Comparison of ENCODE assay signal across 8 cellular contexts in genomic region chr6:158168054-158168303, GRCh38. TPM values are rescaled to one million over a fixed set of nuclear protein-coding genes. Genes with fewer than 3 reads are reported as not detected.
DNase-seq lines count a peak whose midpoint lies in the region; ATAC-seq and TF ChIP-seq lines count a peak whose summit lies in the region.

Gene SERAC1, minus strand, starts transcription at chr6:158168262. Its CDS starts 9,899 bp downstream, at chr6:158158363.

- no peaks in the 10 kb centered on the region for H3K9me3 ChIP-seq in Peyer's patch
- no peaks in the 10 kb centered on the region for H3K9me3 ChIP-seq in esophagus (ENCODE audit: control insufficient read depth in 2 of 2, insufficient read depth in 1 of 2, low read depth in 1 of 2, low read length in 1 of 2)
- H3K9me3 ChIP-seq in parathyroid adenoma (ENCODE audit: control insufficient read depth, low read length): no peaks in the 10 kb centered on the region

- H2AFZ ChIP-seq in parathyroid adenoma: peak within 1 kb of the TSS; percentile 100

- peak within 1 kb of the TSS; percentile 94 for H3K4me2 ChIP-seq in parathyroid adenoma (ENCODE audit: low read length)

- peak within 1 kb of the TSS; percentile 83 for H3K9ac ChIP-seq in parathyroid adenoma

- H3K27ac ChIP-seq in Peyer's patch (peak within 1 kb of the TSS; percentile 93 to 99 (median 98)), esophagus (ENCODE audit: low read depth in 2 of 2, low read length in 1 of 2) (peak within 1 kb of the TSS; percentile 99), parathyroid adenoma (peak within 1 kb of the TSS; percentile 85)

- peaks cover 3% of the 10 kb centered on the region for H3K79me2 ChIP-seq in parathyroid adenoma

- intact Hi-C loops in posterior cingulate gyrus (cut with DNase I): no loop called here

- H3K4me3 ChIP-seq in GM06990 (replicated peaks; ENCODE audit: low read depth, low read length): peak within 1 kb of the TSS; percentile 86
- peak within 1 kb of the TSS; percentile 66 to 87 (median 80) for H3K4me3 ChIP-seq in Peyer's patch
- H3K4me3 ChIP-seq in esophagus (ENCODE audit: low read depth in 1 of 2, low read length in 2 of 2): peak within 1 kb of the TSS; percentile 81 to 87
- peak within 1 kb of the TSS; percentile 87 for H3K4me3 ChIP-seq in parathyroid adenoma (ENCODE audit: low read depth, low read length)

- no peak for TF ChIP-seq POLR2A in Peyer's patch (IDR thresholded peaks at IDR 0.05)

- DNase-seq in GM06990 (ENCODE audit: extremely low read depth, insufficient read length) (no peak), Peyer's patch (no peak), NCI-H774 (lab: John Stamatoyannopoulos, UW) (no peak), posterior cingulate gyrus (no peak)
- DNase-seq in activated CD4-positive, alpha-beta T cell treated with anti-CD3 and anti-CD28 coated beads, Interleukin-2, amount 50 U/mL, for 48 hours: no peak

- ATAC-seq in HG03342 (IDR thresholded peaks at IDR 0.05; ENCODE audit: unreplicated experiment): no peak

- no peaks in the 10 kb centered on the region for H3K27me3 ChIP-seq in GM06990 (replicated peaks; ENCODE audit: control insufficient read depth, insufficient read depth, low read length)
- no peaks in the 10 kb centered on the region for H3K27me3 ChIP-seq in Peyer's patch
- no peaks in the 10 kb centered on the region for H3K27me3 ChIP-seq in esophagus (ENCODE audit: control insufficient read depth in 1 of 2, insufficient read depth in 2 of 2, low read length in 2 of 2)
- H3K27me3 ChIP-seq in parathyroid adenoma (ENCODE audit: control insufficient read depth, insufficient read depth, low read length): no peaks in the 10 kb centered on the region

- H3K4me1 ChIP-seq in Peyer's patch (peaks cover 0 to 4% (median 0%) of the 10 kb centered on the region in 4 donors), esophagus (ENCODE audit: control insufficient read depth in 2 of 2, insufficient read depth in 2 of 2, low read length in 1 of 2) (peaks cover 0 to 8% of the 10 kb centered on the region in 2 donors), parathyroid adenoma (no peaks in the 10 kb centered on the region)

- TF ChIP-seq CTCF in GM06990 (IDR thresholded peaks at IDR 0.05; ENCODE audit: insufficient read depth, low read length, poor library complexity, severe bottlenecking) (no peak), Peyer's patch (IDR thresholded peaks at IDR 0.05) (no peak), parathyroid adenoma (IDR thresholded peaks at IDR 0.05) (no peak)

- H3K36me3 ChIP-seq in GM06990 (ENCODE audit: control insufficient read depth, insufficient read depth, low read length): no peaks in the 10 kb centered on the region
- no peaks in the 10 kb centered on the region for H3K36me3 ChIP-seq in Peyer's patch
- peaks cover 0 to 2% of the 10 kb centered on the region in 2 donors for H3K36me3 ChIP-seq in esophagus (ENCODE audit: control insufficient read depth in 2 of 2, insufficient read depth in 2 of 2, low read length in 1 of 2)
- no peaks in the 10 kb centered on the region for H3K36me3 ChIP-seq in parathyroid adenoma (ENCODE audit: control insufficient read depth, insufficient read depth, low read length)

- 1 to 2% methylated on average over 18 to 29 of the region's 29 CpGs for WGBS in esophagus, 2 donors

RNA-seq across cellular contexts. Expression of gene SERAC1, which starts in this region (rescaled TPM):
- total RNA-seq in Peyer's patch: 10 to 100 TPM in 1 of 4 donors, 1 to 10 TPM in 3; 6.5 to 15.7 (median 6.8) TPM
- 1 to 10 TPM; 5.3 to 6.1 TPM for polyA plus RNA-seq in esophagus
